1 cellular context compared by ENCODE assay signal in the genomic region with DNA sequence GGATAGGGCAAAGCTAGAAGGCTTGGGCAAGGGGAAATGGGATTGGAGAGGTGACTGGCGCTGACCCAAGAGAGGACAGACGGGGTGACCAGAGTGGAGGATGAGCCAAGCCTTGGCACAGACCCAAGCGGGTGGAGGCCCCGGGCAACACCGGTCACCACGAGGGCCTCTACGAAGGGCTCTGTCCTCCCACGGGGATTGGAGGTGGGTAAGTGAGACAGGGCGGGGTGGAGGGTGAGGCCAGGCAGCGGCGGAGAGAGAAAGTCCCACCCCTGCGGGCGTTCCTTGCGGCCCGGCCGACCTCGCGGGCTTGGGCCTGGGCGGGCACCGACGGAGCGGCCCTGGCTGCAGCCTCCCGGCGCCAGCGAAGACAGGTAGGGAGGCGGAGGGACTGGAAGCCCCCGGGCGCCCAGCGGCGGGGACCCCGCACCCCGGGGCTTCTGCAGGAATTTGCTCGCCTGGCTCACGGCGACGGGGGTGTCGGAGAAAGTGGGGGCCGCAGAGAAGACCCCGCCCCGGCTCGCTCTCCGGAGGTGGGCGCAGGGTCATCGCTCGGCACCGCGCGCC.
TF ChIP-seq lines count a peak whose summit lies in the region.

A gene with protein sequence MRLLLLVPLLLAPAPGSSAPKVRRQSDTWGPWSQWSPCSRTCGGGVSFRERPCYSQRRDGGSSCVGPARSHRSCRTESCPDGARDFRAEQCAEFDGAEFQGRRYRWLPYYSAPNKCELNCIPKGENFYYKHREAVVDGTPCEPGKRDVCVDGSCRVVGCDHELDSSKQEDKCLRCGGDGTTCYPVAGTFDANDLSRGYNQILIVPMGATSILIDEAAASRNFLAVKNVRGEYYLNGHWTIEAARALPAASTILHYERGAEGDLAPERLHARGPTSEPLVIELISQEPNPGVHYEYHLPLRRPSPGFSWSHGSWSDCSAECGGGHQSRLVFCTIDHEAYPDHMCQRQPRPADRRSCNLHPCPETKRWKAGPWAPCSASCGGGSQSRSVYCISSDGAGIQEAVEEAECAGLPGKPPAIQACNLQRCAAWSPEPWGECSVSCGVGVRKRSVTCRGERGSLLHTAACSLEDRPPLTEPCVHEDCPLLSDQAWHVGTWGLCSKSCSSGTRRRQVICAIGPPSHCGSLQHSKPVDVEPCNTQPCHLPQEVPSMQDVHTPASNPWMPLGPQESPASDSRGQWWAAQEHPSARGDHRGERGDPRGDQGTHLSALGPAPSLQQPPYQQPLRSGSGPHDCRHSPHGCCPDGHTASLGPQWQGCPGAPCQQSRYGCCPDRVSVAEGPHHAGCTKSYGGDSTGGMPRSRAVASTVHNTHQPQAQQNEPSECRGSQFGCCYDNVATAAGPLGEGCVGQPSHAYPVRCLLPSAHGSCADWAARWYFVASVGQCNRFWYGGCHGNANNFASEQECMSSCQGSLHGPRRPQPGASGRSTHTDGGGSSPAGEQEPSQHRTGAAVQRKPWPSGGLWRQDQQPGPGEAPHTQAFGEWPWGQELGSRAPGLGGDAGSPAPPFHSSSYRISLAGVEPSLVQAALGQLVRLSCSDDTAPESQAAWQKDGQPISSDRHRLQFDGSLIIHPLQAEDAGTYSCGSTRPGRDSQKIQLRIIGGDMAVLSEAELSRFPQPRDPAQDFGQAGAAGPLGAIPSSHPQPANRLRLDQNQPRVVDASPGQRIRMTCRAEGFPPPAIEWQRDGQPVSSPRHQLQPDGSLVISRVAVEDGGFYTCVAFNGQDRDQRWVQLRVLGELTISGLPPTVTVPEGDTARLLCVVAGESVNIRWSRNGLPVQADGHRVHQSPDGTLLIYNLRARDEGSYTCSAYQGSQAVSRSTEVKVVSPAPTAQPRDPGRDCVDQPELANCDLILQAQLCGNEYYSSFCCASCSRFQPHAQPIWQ (plus strand): TSS at position 288 of the 567 bp plus-strand sequence. CDS start 2,273 bp downstream, outside the sequence.

TF ChIP-seq in GM12878, 131 proteins besides CTCF, POLR2A, EP300 and RAD21:
- TF ChIP-seq, protein P1, sequence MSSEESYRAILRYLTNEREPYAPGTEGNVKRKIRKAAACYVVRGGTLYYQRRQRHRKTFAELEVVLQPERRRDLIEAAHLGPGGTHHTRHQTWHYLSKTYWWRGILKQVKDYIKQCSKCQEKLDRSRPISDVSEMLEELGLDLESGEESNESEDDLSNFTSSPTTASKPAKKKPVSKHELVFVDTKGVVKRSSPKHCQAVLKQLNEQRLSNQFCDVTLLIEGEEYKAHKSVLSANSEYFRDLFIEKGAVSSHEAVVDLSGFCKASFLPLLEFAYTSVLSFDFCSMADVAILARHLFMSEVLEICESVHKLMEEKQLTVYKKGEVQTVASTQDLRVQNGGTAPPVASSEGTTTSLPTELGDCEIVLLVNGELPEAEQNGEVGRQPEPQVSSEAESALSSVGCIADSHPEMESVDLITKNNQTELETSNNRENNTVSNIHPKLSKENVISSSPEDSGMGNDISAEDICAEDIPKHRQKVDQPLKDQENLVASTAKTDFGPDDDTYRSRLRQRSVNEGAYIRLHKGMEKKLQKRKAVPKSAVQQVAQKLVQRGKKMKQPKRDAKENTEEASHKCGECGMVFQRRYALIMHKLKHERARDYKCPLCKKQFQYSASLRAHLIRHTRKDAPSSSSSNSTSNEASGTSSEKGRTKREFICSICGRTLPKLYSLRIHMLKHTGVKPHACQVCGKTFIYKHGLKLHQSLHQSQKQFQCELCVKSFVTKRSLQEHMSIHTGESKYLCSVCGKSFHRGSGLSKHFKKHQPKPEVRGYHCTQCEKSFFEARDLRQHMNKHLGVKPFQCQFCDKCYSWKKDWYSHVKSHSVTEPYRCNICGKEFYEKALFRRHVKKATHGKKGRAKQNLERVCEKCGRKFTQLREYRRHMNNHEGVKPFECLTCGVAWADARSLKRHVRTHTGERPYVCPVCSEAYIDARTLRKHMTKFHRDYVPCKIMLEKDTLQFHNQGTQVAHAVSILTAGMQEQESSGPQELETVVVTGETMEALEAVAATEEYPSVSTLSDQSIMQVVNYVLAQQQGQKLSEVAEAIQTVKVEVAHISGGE (CRISPR knock-in tag; IDR thresholded peaks at IDR 0.05): no peak
- TF ChIP-seq SUZ12 (IDR thresholded peaks at IDR 0.05; ENCODE audit: unreplicated experiment) (peak; percentile 64), IKZF1 (conservative IDR thresholded peaks at IDR 0.05) (peak; percentile 68), MEF2B (IDR thresholded peaks at IDR 0.05; ENCODE audit: partially characterized antibody, poor library complexity, severe bottlenecking) (peak; percentile 58)
